21 cellular contexts compared by ENCODE assay signal in genomic region chr19:18440936-18441803, GRCh38. TPM values are rescaled to one million over a fixed set of nuclear protein-coding genes. Genes with fewer than 3 reads are reported as not detected.
A peak's percentile ranks its signal among the peaks of the same experiment; 100 is the strongest.
DNase-seq lines count a peak whose midpoint lies in the region; ATAC-seq and TF ChIP-seq lines count a peak whose summit lies in the region.
"Had no signal": no experiment of that assay in that cellular context is flagged by ENCODE, and none has a peak within 500 bp of the region (broad histone marks: within the 10 kb centered on the region; RNA-seq: fewer than 3 reads in every experiment).

No MANE protein-coding gene starts in this region.

- H3K9me1 ChIP-seq in IMR-90 (ENCODE audit: insufficient read depth, low read length) = peaks cover 12% of the 10 kb centered on the region; the same call in 1 of the 2 replicates

- H2BK12ac ChIP-seq in neuronal stem cell (ENCODE audit: low read length) = peak overlapping the region; percentile 18

- H2BK15ac ChIP-seq in IMR-90 (ENCODE audit: low read depth, low read length) (no peak overlapping the region), neuronal stem cell (ENCODE audit: low read length) (peak overlapping the region; percentile 95)

- intact Hi-C loops in IMR-90 (cut with micrococcal nuclease) = no loop called here

- H2BK20ac ChIP-seq in IMR-90 (ENCODE audit: low read depth, low read length) = no peak overlapping the region

- 89% methylated on average over 10 of the region's 23 CpGs; no CpG with 5 or more reads in 1 of the 2 experiments for WGBS in IMR-90 (ENCODE audit: extremely low coverage in 2 of 2, insufficient read length in 1 of 2), 2 experiments
- no CpG with 5 or more reads among the region's 23 CpGs for WGBS in neuronal stem cell (ENCODE audit: extremely low coverage in 2 of 2, insufficient read length in 2 of 2, insufficient replicate concordance in 1 of 2), 2 donors

- H3K27me3 ChIP-seq in IMR-90 (ENCODE audit: control insufficient read depth, insufficient read depth, low read length) = no peaks in the 10 kb centered on the region
- H3K27me3 ChIP-seq in neuronal stem cell (ENCODE audit: control insufficient read depth in 3 of 3, insufficient read depth in 3 of 3, low read depth in 1 of 3, low read length in 3 of 3) = no peaks in the 10 kb centered on the region
- H3K27me3 ChIP-seq: heart left ventricle, upper lobe of left lung had no signal

- H3K4ac ChIP-seq in IMR-90 (ENCODE audit: low read depth, low read length) = no peak overlapping the region
- H3K4ac ChIP-seq in neuronal stem cell (ENCODE audit: low read length) = no peak overlapping the region

- H2AK9ac ChIP-seq in IMR-90 (replicated peaks; ENCODE audit: low read depth, low read length, poor library complexity) = no peak overlapping the region

- H2BK120ac ChIP-seq in IMR-90 (ENCODE audit: low read depth, low read length) (no peak overlapping the region), neuronal stem cell (ENCODE audit: low read depth, low read length) (peak overlapping the region; percentile 29)

- H3K18ac ChIP-seq in IMR-90 (ENCODE audit: low read depth, low read length) = no peak overlapping the region
- peak overlapping the region; percentile 90 for H3K18ac ChIP-seq in neuronal stem cell (ENCODE audit: low read length)

- no peak overlapping the region for H3K27ac ChIP-seq in IMR-90 (ENCODE audit: insufficient read depth, low read length)
- no peak overlapping the region for H3K27ac ChIP-seq in neuronal stem cell (replicated peaks; ENCODE audit: low read length)
- H3K27ac ChIP-seq: 22Rv1, heart left ventricle, lower lobe of right lung, upper lobe of left lung had no signal

- no peak for TF ChIP-seq RAD21 in IMR-90 (IDR thresholded peaks at IDR 0.05; ENCODE audit: low read length)

- dilution Hi-C loops in IMR-90 (cut with HindIII; ENCODE audit: low sequenced_read_pairs, unreplicated experiment) = no loop called here

- H4K91ac ChIP-seq in IMR-90 (ENCODE audit: insufficient read depth, low read depth, low read length) (no peak overlapping the region), neuronal stem cell (ENCODE audit: low read depth, low read length, poor library complexity) (peak overlapping the region; percentile 26)

- H4K8ac ChIP-seq in IMR-90 (ENCODE audit: low read depth in 2 of 2, low read length in 2 of 2) (no peak overlapping the region), neuronal stem cell (ENCODE audit: low read depth, low read length) (no peak overlapping the region)

- H2BK5ac ChIP-seq in IMR-90 (ENCODE audit: low read depth, low read length, poor library complexity, severe bottlenecking) = no peak overlapping the region
- H2BK5ac ChIP-seq in neuronal stem cell (ENCODE audit: low read length) = peak overlapping the region; percentile 56

- no peak overlapping the region for H3K4me3 ChIP-seq in IMR-90 (ENCODE audit: insufficient read depth, low read depth, low read length)
- H3K4me3 ChIP-seq in neuronal stem cell (ENCODE audit: low read length in 2 of 2) = no peak overlapping the region
- H3K4me3 ChIP-seq: heart left ventricle, lower lobe of right lung, upper lobe of left lung had no signal

- ATAC-seq in IMR-90 (ENCODE audit: low read depth) (no peak), HG02970 (IDR thresholded peaks at IDR 0.05; ENCODE audit: low FRiP score, unreplicated experiment) (no peak), GM21515 (IDR thresholded peaks at IDR 0.05; ENCODE audit: unreplicated experiment) (no peak)
- ATAC-seq: heart left ventricle, lower lobe of right lung had no signal

- POLR2A ChIA-PET in IMR-90 (lab: Charles Lee; ENCODE audit: unreplicated experiment) = no interaction called here

- no peaks in the 10 kb centered on the region for H3K27me3 Mint-ChIP-seq in T-helper 1 cell treated with Interleukin-12 subunit alpha and Interleukin-12 subunit beta and Interleukin-4 antibody, amounts not matched to agents 30 μg/mL and 1 μg/mL, for 36 hours (ENCODE audit: low read depth)
- H3K27me3 Mint-ChIP-seq in brain = peaks cover 4% of the 10 kb centered on the region

- H3K27ac Mint-ChIP-seq in T-helper 1 cell treated with Interleukin-12 subunit alpha and Interleukin-12 subunit beta and Interleukin-4 antibody, amounts not matched to agents 30 μg/mL and 1 μg/mL, for 36 hours = peak overlapping the region; percentile 94
- H3K27ac Mint-ChIP-seq in brain = peak overlapping the region in 3 of 5 experiments; percentile 11 to 66 (median 41)

- H3K36me3 Mint-ChIP-seq in T-helper 1 cell treated with Interleukin-12 subunit alpha and Interleukin-12 subunit beta and Interleukin-4 antibody, amounts not matched to agents 30 μg/mL and 1 μg/mL, for 36 hours (ENCODE audit: low read depth) = peaks cover 30% of the 10 kb centered on the region
- H3K36me3 Mint-ChIP-seq in brain = peaks cover 8% of the 10 kb centered on the region

- H3K14ac ChIP-seq in IMR-90 (replicated peaks; ENCODE audit: low read depth, low read length) (no peak overlapping the region), neuronal stem cell (ENCODE audit: low read length) (no peak overlapping the region)

- H3K36me3 ChIP-seq in IMR-90 (ENCODE audit: control insufficient read depth, insufficient read depth, low read length) (peaks cover 29% of the 10 kb centered on the region), neuronal stem cell (replicated peaks in 1 of 2; ENCODE audit: control insufficient read depth in 2 of 2, insufficient read depth in 2 of 2, low read length in 2 of 2) (peaks cover 8 to 23% of the 10 kb centered on the region in 2 donors)

- H3K9ac ChIP-seq in IMR-90 (ENCODE audit: low read depth, low read length) (no peak overlapping the region), neuronal stem cell (ENCODE audit: low read depth, low read length, poor library complexity) (no peak overlapping the region)

- no TSS peak for BruUV-seq in IMR-90 (replicated peaks; lab: Mats Ljungman, UMichigan)

- H2AFZ ChIP-seq in IMR-90 (replicated peaks; ENCODE audit: low read length, poor library complexity) = peak overlapping the region; percentile 23
- H2AFZ ChIP-seq in neuronal stem cell (ENCODE audit: low read length) = no peak overlapping the region

- H4K5ac ChIP-seq in IMR-90 (ENCODE audit: low read depth, low read length) = no peak overlapping the region

- H3K9me3 ChIP-seq in IMR-90 (ENCODE audit: control insufficient read depth, insufficient read depth, low read length) = no peaks in the 10 kb centered on the region
- peaks cover 0 to 4% of the 10 kb centered on the region in 2 donors for H3K9me3 ChIP-seq in neuronal stem cell (replicated peaks in 1 of 2; ENCODE audit: control insufficient read depth in 2 of 2, insufficient read depth in 1 of 2, low read depth in 1 of 2, low read length in 2 of 2)
- H3K9me3 ChIP-seq: heart left ventricle, lower lobe of right lung, upper lobe of left lung had no signal

- no peak overlapping the region for H2AK5ac ChIP-seq in IMR-90 (ENCODE audit: low read depth, low read length)
- H2AK5ac ChIP-seq in neuronal stem cell (ENCODE audit: low read depth, low read length) = peak overlapping the region; percentile 96

- no peak overlapping the region for H3K23ac ChIP-seq in IMR-90 (ENCODE audit: low read depth, low read length)
- H3K23ac ChIP-seq in neuronal stem cell (ENCODE audit: low read depth, low read length, poor library complexity) = peak overlapping the region; percentile 47

- H4K20me1 ChIP-seq in IMR-90 (ENCODE audit: insufficient read depth, low read length) = peaks cover 51% of the 10 kb centered on the region

- TF ChIP-seq CTCF in IMR-90 (conservative IDR thresholded peaks at IDR 0.05; ENCODE audit: low read depth, low read length) (no peak), brain (conservative IDR thresholded peaks at IDR 0.05) (no peak)

- DNase-seq in T-helper 1 cell (no peak), IMR-90 (no peak), neuronal stem cell (ENCODE audit: low spot score) (no peak), NCI-H1930 (lab: John Stamatoyannopoulos, UW) (no peak)
- DNase-seq: activated CD4-positive, CD25-positive, alpha-beta regulatory T cell; activated CD8-positive, alpha-beta memory T cell treated with anti-CD3 and anti-CD28 coated beads, Interleukin-2, amount 50 U/mL, for 48 hours; activated naive CD4-positive, alpha-beta T cell treated with anti-CD3 and anti-CD28 coated beads, Interleukin-2, amount 50 U/mL, for 16 hours; C1 segment of cervical spinal cord; effector CD8-positive, alpha-beta T cell; H9; heart left ventricle; lower lobe of right lung; NK-92 treated with Interleukin-12 subunit alpha and Interleukin-12 subunit beta, amount 100 ng/mL, for 24 hours had no signal

- in situ Hi-C loops in IMR-90 (cut with MboI; ENCODE audit: low sequenced_read_pairs) = no loop called here

- no peak overlapping the region for H3K4me2 ChIP-seq in IMR-90 (ENCODE audit: low read depth, low read length)
- no peak overlapping the region for H3K4me2 ChIP-seq in neuronal stem cell (ENCODE audit: insufficient read depth, low read length, poor library complexity, severe bottlenecking)

- H3K79me1 ChIP-seq in IMR-90 (ENCODE audit: low read depth in 1 of 2, low read length in 2 of 2) (peaks cover 7 to 29% of the 10 kb centered on the region in 2 experiments; a peak in 3 of 4 replicates), neuronal stem cell (ENCODE audit: low read depth, low read length) (peaks cover 8% of the 10 kb centered on the region)

- peaks cover 22% of the 10 kb centered on the region; the same call in 1 of the 2 replicates for H3K4me1 ChIP-seq in IMR-90 (ENCODE audit: control insufficient read depth, insufficient read depth, low read length)
- H3K4me1 ChIP-seq in neuronal stem cell (ENCODE audit: control insufficient read depth in 2 of 2, insufficient read depth in 1 of 2, low read depth in 1 of 2, low read length in 2 of 2) = peaks cover 30 to 39% of the 10 kb centered on the region in 2 donors

- CTCF ChIA-PET in IMR-90 (lab: Yijun Ruan, JAX) = no interaction called here

- no peak overlapping the region for H3K56ac ChIP-seq in IMR-90 (ENCODE audit: extremely low read depth, insufficient read depth, low read length)

- H3K4me1 Mint-ChIP-seq in T-helper 1 cell treated with Interleukin-12 subunit alpha and Interleukin-12 subunit beta and Interleukin-4 antibody, amounts not matched to agents 30 μg/mL and 1 μg/mL, for 36 hours (ENCODE audit: low read depth) = peaks cover 23% of the 10 kb centered on the region
- H3K4me1 Mint-ChIP-seq in brain = peaks cover 20% of the 10 kb centered on the region

- TF ChIP-seq POLR2A in IMR-90 (IDR thresholded peaks at IDR 0.05; ENCODE audit: low read depth, low read length) = no peak

- no peak overlapping the region for H3K4me3 Mint-ChIP-seq in T-helper 1 cell treated with Interleukin-12 subunit alpha and Interleukin-12 subunit beta and Interleukin-4 antibody, amounts not matched to agents 30 μg/mL and 1 μg/mL, for 36 hours
- no peak overlapping the region for H3K4me3 Mint-ChIP-seq in brain
- H3K4me3 Mint-ChIP-seq: H9 had no signal

- peaks cover 5% of the 10 kb centered on the region for H3K9me3 Mint-ChIP-seq in T-helper 1 cell treated with Interleukin-12 subunit alpha and Interleukin-12 subunit beta and Interleukin-4 antibody, amounts not matched to agents 30 μg/mL and 1 μg/mL, for 36 hours
- H3K9me3 Mint-ChIP-seq in brain = no peaks in the 10 kb centered on the region

RNA-seq across cellular contexts. Expression of gene ISYNA1, which starts 3.2 kb away (rescaled TPM):
- 3.4 and 3.9 TPM in 2 replicates for total RNA-seq in IMR-90 (2012; rRNA removed)
- polyA plus RNA-seq in IMR-90 (2012; rRNA removed) (24.7 and 29.4 TPM in 2 replicates), brain (ENCODE audit: insufficient read depth, low read depth, low replicate concordance) (120 TPM)
- 12.2 and 29.5 TPM in 2 replicates for polyA plus RNA-seq in IMR-90 (2012; cell fraction: cytosol; rRNA removed)
- polyA plus RNA-seq in IMR-90 (2012; cell fraction: nucleus; rRNA removed; ENCODE audit: low replicate concordance) = 118 and 248 TPM in 2 replicates
- 318 TPM for polyA plus RNA-seq in neuronal stem cell (2013, experiment 1 of 2)
- 304 TPM for polyA plus RNA-seq in neuronal stem cell (2013, experiment 2 of 2)

RNA-seq across cellular contexts. Expression of gene SSBP4, which starts 22.0 kb away (rescaled TPM):
- total RNA-seq in IMR-90 (2012; rRNA removed) = 13.3 and 14.9 TPM in 2 replicates
- polyA plus RNA-seq in IMR-90 (2012; rRNA removed) = 39.7 and 48.1 TPM in 2 replicates
- 36.0 and 75.3 TPM in 2 replicates for polyA plus RNA-seq in IMR-90 (2012; cell fraction: cytosol; rRNA removed)
- 110 and 323 TPM in 2 replicates for polyA plus RNA-seq in IMR-90 (2012; cell fraction: nucleus; rRNA removed; ENCODE audit: low replicate concordance)
- polyA plus RNA-seq in brain (ENCODE audit: insufficient read depth, low read depth, low replicate concordance) = 93.3 TPM
- 66.8 TPM for polyA plus RNA-seq in neuronal stem cell (2013, experiment 1 of 2)
- 64.3 TPM for polyA plus RNA-seq in neuronal stem cell (2013, experiment 2 of 2)

RNA-seq across cellular contexts. Expression of gene LRRC25, which starts 43.7 kb away (rescaled TPM):
- total RNA-seq in IMR-90 (2012; rRNA removed) = not detected in 2 replicates
- polyA plus RNA-seq in IMR-90 (2012; rRNA removed) = 0.03 TPM in 1 of 2 replicates, not detected in the other
- 0.08 and 0.09 TPM in 2 replicates for polyA plus RNA-seq in IMR-90 (2012; cell fraction: cytosol; rRNA removed)
- polyA plus RNA-seq in IMR-90 (2012; cell fraction: nucleus; rRNA removed; ENCODE audit: low replicate concordance) = 0.08 TPM in 1 of 2 replicates, not detected in the other
- polyA plus RNA-seq in brain (ENCODE audit: insufficient read depth, low read depth, low replicate concordance) = 0.83 TPM
- polyA plus RNA-seq in neuronal stem cell (2013, experiment 1 of 2) = 0.18 TPM
- 0.10 TPM for polyA plus RNA-seq in neuronal stem cell (2013, experiment 2 of 2)
- total RNA-seq: H9, HT-29, renal cortical epithelial cell had no signal

RNA-seq across cellular contexts. Expression of gene GDF15, which starts 55.2 kb away (rescaled TPM):
- total RNA-seq in IMR-90 (2012; rRNA removed) = 5.6 and 10.3 TPM in 2 replicates
- 43.5 and 49.8 TPM in 2 replicates for polyA plus RNA-seq in IMR-90 (2012; rRNA removed)
- 84.3 and 176 TPM in 2 replicates for polyA plus RNA-seq in IMR-90 (2012; cell fraction: cytosol; rRNA removed)
- 56.9 and 109 TPM in 2 replicates for polyA plus RNA-seq in IMR-90 (2012; cell fraction: nucleus; rRNA removed; ENCODE audit: low replicate concordance)
- 5.2 TPM for polyA plus RNA-seq in brain (ENCODE audit: insufficient read depth, low read depth, low replicate concordance)
- polyA plus RNA-seq in neuronal stem cell (2013, experiment 1 of 2) = 5.3 TPM
- polyA plus RNA-seq in neuronal stem cell (2013, experiment 2 of 2) = 5.1 TPM
